Comparison of ENCODE assay signal across 8 cellular contexts in the genomic region with DNA sequence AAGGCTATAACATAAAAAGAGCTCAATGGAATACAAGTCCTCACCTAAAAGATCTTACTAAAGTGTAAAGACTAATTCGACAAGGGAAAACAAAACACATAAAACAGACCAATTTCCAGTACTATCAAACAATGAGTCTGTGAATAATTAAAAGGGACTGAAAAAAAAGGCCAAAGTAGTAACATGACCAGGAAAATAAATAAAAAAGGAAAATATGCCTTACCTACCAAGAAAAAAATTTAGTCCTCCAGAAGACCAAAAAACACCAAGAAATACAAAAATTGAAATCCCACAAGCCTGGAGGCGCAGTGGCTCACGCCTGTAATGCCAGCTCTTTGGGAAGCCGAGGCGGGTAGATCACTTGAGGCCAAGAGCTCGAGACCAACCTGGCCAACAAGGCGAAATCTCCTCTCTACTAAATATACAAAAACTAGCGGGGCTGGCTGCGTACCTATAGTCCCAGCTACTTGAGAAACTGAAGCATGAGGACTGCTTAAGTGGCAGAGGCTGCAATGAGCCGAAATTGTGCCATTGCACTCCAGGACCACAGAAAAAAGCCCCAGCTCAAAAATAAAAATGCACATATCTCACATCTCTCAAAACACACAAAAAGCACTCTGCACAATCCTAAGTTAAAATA.
A peak's percentile ranks its signal among the peaks of the same experiment; 100 is the strongest.
DNase-seq lines count a peak whose midpoint lies in the region; ATAC-seq and TF ChIP-seq lines count a peak whose summit lies in the region.

No MANE protein-coding gene starts in this region.

- H3K36me3 ChIP-seq in SK-N-SH (replicated peaks in 1 of 2; ENCODE audit: control insufficient read depth in 1 of 2, insufficient read depth in 2 of 2, low read length in 1 of 2) (no peaks in the 10 kb centered on the region), urinary bladder (ENCODE audit: insufficient read depth) (no peaks in the 10 kb centered on the region)

- CTCF ChIA-PET in SK-N-SH (lab: Yijun Ruan, JAX): interaction anchor here (0.7 to 2.9 kb wide), 18 partner anchors 9 to 118 kb away, joined by 3 to 25 read pairs (median 4); no protein-coding TSS in a partner anchor

- no peaks in the 10 kb centered on the region for H3K9me3 ChIP-seq in SK-N-SH

- H3K9me2 ChIP-seq in SK-N-SH: no peaks in the 10 kb centered on the region

- H3K4me2 ChIP-seq in SK-N-SH: peak overlapping the region; percentile 67

- H3K27ac Mint-ChIP-seq in neural crest cell (ENCODE audit: unreplicated experiment): peak overlapping the region; percentile 66

- DNase-seq in Right ventricle myocardium inferior (ENCODE audit: missing footprints) (no peak), cardiac septum (ENCODE audit: low spot score) (no peak), SK-N-SH (no peak), ecto neural progenitor cell (ENCODE audit: low spot score) (peak; percentile 76), neural crest cell (ENCODE audit: low read depth, low spot score) (peak; percentile 26), germinal center (ENCODE audit: low spot score) (no peak), NCI-H748 (lab: John Stamatoyannopoulos, UW; ENCODE audit: unreplicated experiment) (no peak)

- 34% methylated on average over 10 of the region's 10 CpGs for WGBS in SK-N-SH (ENCODE audit: low lambda C conversion rate)
- WGBS in urinary bladder: 24% methylated on average over 10 of the region's 10 CpGs

- no peaks in the 10 kb centered on the region for H3K27me3 ChIP-seq in SK-N-SH (ENCODE audit: insufficient read depth)

- H3F3A ChIP-seq in SK-N-SH (replicated peaks; ENCODE audit: insufficient read depth): peaks cover 13% of the 10 kb centered on the region

- H3K27me3 Mint-ChIP-seq in neural crest cell (ENCODE audit: low read depth): no peaks in the 10 kb centered on the region

- peak; percentile 4 for ATAC-seq in Right ventricle myocardium inferior

- no peaks in the 10 kb centered on the region for H4K20me1 ChIP-seq in SK-N-SH (ENCODE audit: insufficient read depth)

- intact Hi-C loops in Right ventricle myocardium inferior (cut with DNase I) (loop anchor here (1.0 kb wide), 1 partner anchor 28 kb away; no protein-coding TSS in a partner anchor), cardiac septum (cut with DNase I) (no loop called here)

- H3K79me2 ChIP-seq in SK-N-SH (ENCODE audit: insufficient read depth): no peaks in the 10 kb centered on the region

- peak overlapping the region; percentile 2; the same call in 1 of the 2 replicates for H3K9ac ChIP-seq in SK-N-SH

- H3K4me1 ChIP-seq in SK-N-SH (ENCODE audit: control insufficient read depth in 1 of 2, insufficient read depth in 2 of 2, low read depth in 1 of 2, low read length in 1 of 2) (peaks cover 0 to 5% of the 10 kb centered on the region in 2 experiments; a peak in 1 of 4 replicates), urinary bladder (ENCODE audit: insufficient read depth) (no peaks in the 10 kb centered on the region)

- no peaks in the 10 kb centered on the region for H3K36me3 Mint-ChIP-seq in neural crest cell (ENCODE audit: low read depth)

- no peaks in the 10 kb centered on the region for H3K9me3 Mint-ChIP-seq in neural crest cell

- H3K4me3 Mint-ChIP-seq in neural crest cell: peak overlapping the region; percentile 26

- H2AFZ ChIP-seq in SK-N-SH (ENCODE audit: low read depth): no peak overlapping the region

- TF ChIP-seq CTCF in SK-N-SH (IDR thresholded peaks at IDR 0.05): no peak
- no peak for TF ChIP-seq CTCF in neural crest cell (conservative IDR thresholded peaks at IDR 0.05)

- H3K4me3 ChIP-seq in SK-N-SH (ENCODE audit: low read depth in 2 of 2, low read length in 1 of 2) (peak overlapping the region in 1 of 2 experiments; percentile 48; a peak in 1 of 4 replicates), urinary bladder (ENCODE audit: low read depth, low read length) (no peak overlapping the region)

- TF ChIP-seq RAD21 in SK-N-SH (IDR thresholded peaks at IDR 0.05; ENCODE audit: low read length): no peak

- no peak for TF ChIP-seq EP300 in SK-N-SH (IDR thresholded peaks at IDR 0.05; ENCODE audit: borderline replicate concordance in 1 of 2, low read depth in 1 of 2, low read length in 1 of 2)

- POLR2A ChIA-PET in SK-N-SH (lab: Yijun Ruan, JAX): interaction anchor here (0.6 to 2.9 kb wide), 32 partner anchors 9 to 1210 kb away, joined by 3 to 72 read pairs (median 6); a partner anchor contains a TSS

- peak overlapping the region; percentile 78 to 92 for H3K27ac ChIP-seq in SK-N-SH (ENCODE audit: low read depth in 2 of 2, low read length in 1 of 2)
- H3K27ac ChIP-seq in urinary bladder (ENCODE audit: low read depth): peak overlapping the region; percentile 3

- peaks cover 6% of the 10 kb centered on the region for H3K4me1 Mint-ChIP-seq in neural crest cell

TF ChIP-seq in SK-N-SH, 30 proteins besides CTCF, POLR2A, EP300 and RAD21:
- TF ChIP-seq TAF1 (IDR thresholded peaks at IDR 0.05; ENCODE audit: borderline replicate concordance, low read depth, low read length) (no peak), EZH2phosphoT487 (IDR thresholded peaks at IDR 0.05; ENCODE audit: borderline replicate concordance, low read depth) (no peak), RCOR1 (IDR thresholded peaks at IDR 0.05; ENCODE audit: low read length) (no peak), TEAD4 (IDR thresholded peaks at IDR 0.05; ENCODE audit: borderline replicate concordance, insufficient read depth) (no peak), POLR2AphosphoS5 (IDR thresholded peaks at IDR 0.05; ENCODE audit: low read depth, low read length) (no peak), NRF1 (IDR thresholded peaks at IDR 0.05; ENCODE audit: low read depth, low read length) (no peak)
- TF ChIP-seq, protein P1, sequence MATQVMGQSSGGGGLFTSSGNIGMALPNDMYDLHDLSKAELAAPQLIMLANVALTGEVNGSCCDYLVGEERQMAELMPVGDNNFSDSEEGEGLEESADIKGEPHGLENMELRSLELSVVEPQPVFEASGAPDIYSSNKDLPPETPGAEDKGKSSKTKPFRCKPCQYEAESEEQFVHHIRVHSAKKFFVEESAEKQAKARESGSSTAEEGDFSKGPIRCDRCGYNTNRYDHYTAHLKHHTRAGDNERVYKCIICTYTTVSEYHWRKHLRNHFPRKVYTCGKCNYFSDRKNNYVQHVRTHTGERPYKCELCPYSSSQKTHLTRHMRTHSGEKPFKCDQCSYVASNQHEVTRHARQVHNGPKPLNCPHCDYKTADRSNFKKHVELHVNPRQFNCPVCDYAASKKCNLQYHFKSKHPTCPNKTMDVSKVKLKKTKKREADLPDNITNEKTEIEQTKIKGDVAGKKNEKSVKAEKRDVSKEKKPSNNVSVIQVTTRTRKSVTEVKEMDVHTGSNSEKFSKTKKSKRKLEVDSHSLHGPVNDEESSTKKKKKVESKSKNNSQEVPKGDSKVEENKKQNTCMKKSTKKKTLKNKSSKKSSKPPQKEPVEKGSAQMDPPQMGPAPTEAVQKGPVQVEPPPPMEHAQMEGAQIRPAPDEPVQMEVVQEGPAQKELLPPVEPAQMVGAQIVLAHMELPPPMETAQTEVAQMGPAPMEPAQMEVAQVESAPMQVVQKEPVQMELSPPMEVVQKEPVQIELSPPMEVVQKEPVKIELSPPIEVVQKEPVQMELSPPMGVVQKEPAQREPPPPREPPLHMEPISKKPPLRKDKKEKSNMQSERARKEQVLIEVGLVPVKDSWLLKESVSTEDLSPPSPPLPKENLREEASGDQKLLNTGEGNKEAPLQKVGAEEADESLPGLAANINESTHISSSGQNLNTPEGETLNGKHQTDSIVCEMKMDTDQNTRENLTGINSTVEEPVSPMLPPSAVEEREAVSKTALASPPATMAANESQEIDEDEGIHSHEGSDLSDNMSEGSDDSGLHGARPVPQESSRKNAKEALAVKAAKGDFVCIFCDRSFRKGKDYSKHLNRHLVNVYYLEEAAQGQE (IDR thresholded peaks at IDR 0.05; ENCODE audit: low read depth, low read length): no peak
- TF ChIP-seq, protein P2, sequence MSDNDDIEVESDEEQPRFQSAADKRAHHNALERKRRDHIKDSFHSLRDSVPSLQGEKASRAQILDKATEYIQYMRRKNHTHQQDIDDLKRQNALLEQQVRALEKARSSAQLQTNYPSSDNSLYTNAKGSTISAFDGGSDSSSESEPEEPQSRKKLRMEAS (IDR thresholded peaks at IDR 0.05; ENCODE audit: low read depth): no peak

Comparison
In these comparisons a context has a peak if more than half of its experiments do, and no peak if none do; other contexts are left out.
1. DNase-seq: peak in ecto neural progenitor cell (single experiment) and neural crest cell (single experiment); none in Right ventricle myocardium inferior (single experiment), cardiac septum (single experiment), SK-N-SH (single experiment), germinal center (single experiment) and NCI-H748 (single experiment).